ENCODE assay signal across 9 cellular contexts in genomic region chr7:95549818-95550529, GRCh38. TPM values are rescaled to one million over a fixed set of nuclear protein-coding genes. Genes with fewer than 3 reads are reported as not detected.
DNase-seq lines count a peak whose midpoint lies in the region; ATAC-seq lines count a peak whose summit lies in the region.
"Had no signal": no experiment of that assay in that cellular context is flagged by ENCODE, and none has a peak within 500 bp of the region (broad histone marks: within the 10 kb centered on the region; RNA-seq: fewer than 3 reads in every experiment).

No MANE protein-coding gene starts in this region.

- H3K27ac Mint-ChIP-seq in stimulated activated naive CD8-positive, alpha-beta T cell treated with anti-CD3 and anti-CD28 coated beads, Interleukin-15, amount 100 ng/mL, for 72 hours: no peak overlapping the region

- intact Hi-C loops in left ventricle myocardium superior (cut with micrococcal nuclease): loop anchor here (5.0 kb wide), 2 partner anchors 47 to 132 kb away; partner anchors contain the start of gene PDK4

- H3K36me3 ChIP-seq in adipocyte (ENCODE audit: control insufficient read depth, insufficient read depth, low read length, severe bottlenecking) (no peaks in the 10 kb centered on the region), rectal smooth muscle tissue (ENCODE audit: control insufficient read depth, insufficient read depth, low read length) (no peaks in the 10 kb centered on the region)
- H3K36me3 ChIP-seq: BLaER1 treated with 17β-estradiol and CSF1 and Interleukin-3, amounts not matched to agents 10 nM and 100 nM had no signal

- H3K4me3 ChIP-seq in adipocyte (ENCODE audit: low read length) (peak overlapping the region; percentile 42), rectal smooth muscle tissue (ENCODE audit: low read length) (peak overlapping the region; percentile 47)
- H3K4me3 ChIP-seq: BLaER1 treated with 17β-estradiol and CSF1 and Interleukin-3, amounts not matched to agents 10 nM and 100 nM had no signal

- no peaks in the 10 kb centered on the region for H3K4me1 Mint-ChIP-seq in stimulated activated naive CD8-positive, alpha-beta T cell treated with anti-CD3 and anti-CD28 coated beads, Interleukin-15, amount 100 ng/mL, for 72 hours

- peak overlapping the region; percentile 91 for H3K27ac ChIP-seq in rectal smooth muscle tissue (ENCODE audit: low read depth, low read length)
- H3K27ac ChIP-seq: BLaER1 treated with 17β-estradiol and CSF1 and Interleukin-3, amounts not matched to agents 10 nM and 100 nM had no signal

- H3K27me3 Mint-ChIP-seq in stimulated activated naive CD8-positive, alpha-beta T cell treated with anti-CD3 and anti-CD28 coated beads, Interleukin-15, amount 100 ng/mL, for 72 hours: no peaks in the 10 kb centered on the region

- no peaks in the 10 kb centered on the region for H3K9me3 ChIP-seq in adipocyte (ENCODE audit: control insufficient read depth, low read length)
- H3K9me3 ChIP-seq: BLaER1 treated with 17β-estradiol and CSF1 and Interleukin-3, amounts not matched to agents 10 nM and 100 nM had no signal

- DNase-seq in NCI-H748 (lab: John Stamatoyannopoulos, UW; ENCODE audit: unreplicated experiment) (peak; percentile 42), NCI-H748 treated with DMSO at 0.1 percent for 48 hours (lab: John Stamatoyannopoulos, UW) (no peak), adipocyte (ENCODE audit: low read depth) (peak; percentile 84), left ventricle myocardium superior (peak; percentile 88), DMS114 treated with DMSO at 0.1 percent for 48 hours (lab: John Stamatoyannopoulos, UW; ENCODE audit: unreplicated experiment) (no peak)
- no peak for DNase-seq in stimulated activated naive CD8-positive, alpha-beta T cell treated with anti-CD3 and anti-CD28 coated beads, Interleukin-15, amount 100 ng/mL, for 72 hours

- ATAC-seq in left ventricle myocardium superior (peak; percentile 97), GM21619 (IDR thresholded peaks at IDR 0.05; ENCODE audit: unreplicated experiment) (no peak)
- no peak for ATAC-seq in stimulated activated naive CD8-positive, alpha-beta T cell treated with anti-CD3 and anti-CD28 coated beads, Interleukin-15, amount 100 ng/mL, for 72 hours

- H3K4me1 ChIP-seq in adipocyte (ENCODE audit: control insufficient read depth, insufficient read depth, low read length) (peaks cover 69% of the 10 kb centered on the region), rectal smooth muscle tissue (ENCODE audit: control insufficient read depth, insufficient read depth, low read length) (peaks cover 43% of the 10 kb centered on the region)

- H3K27me3 ChIP-seq in adipocyte (replicated peaks; ENCODE audit: control insufficient read depth, insufficient read depth, low read length) (no peaks in the 10 kb centered on the region), rectal smooth muscle tissue (ENCODE audit: control insufficient read depth, insufficient read depth, low read length) (no peaks in the 10 kb centered on the region)
- H3K27me3 ChIP-seq: BLaER1 treated with 17β-estradiol and CSF1 and Interleukin-3, amounts not matched to agents 10 nM and 100 nM had no signal

- H3K9me3 Mint-ChIP-seq in stimulated activated naive CD8-positive, alpha-beta T cell treated with anti-CD3 and anti-CD28 coated beads, Interleukin-15, amount 100 ng/mL, for 72 hours: no peaks in the 10 kb centered on the region

- no peak overlapping the region for H3K4me3 Mint-ChIP-seq in stimulated activated naive CD8-positive, alpha-beta T cell treated with anti-CD3 and anti-CD28 coated beads, Interleukin-15, amount 100 ng/mL, for 72 hours

- peak overlapping the region; percentile 80 for H3K9ac ChIP-seq in adipocyte (ENCODE audit: low read length)
- H3K9ac ChIP-seq in rectal smooth muscle tissue (ENCODE audit: low read length): no peak overlapping the region
- H3K9ac ChIP-seq: BLaER1 treated with 17β-estradiol and CSF1 and Interleukin-3, amounts not matched to agents 10 nM and 100 nM had no signal

RNA-seq across cellular contexts. Expression of gene PDK4, which starts 46.3 kb away (rescaled TPM):
- total RNA-seq in left ventricle myocardium superior: 289 TPM

Comparison
In these comparisons a context has a peak if more than half of its experiments do, and no peak if none do; other contexts are left out.
1. DNase-seq: peak in NCI-H748 (single experiment), adipocyte (single experiment) and left ventricle myocardium superior (single experiment); none in NCI-H748 treated with DMSO at 0.1 percent for 48 hours (single experiment), DMS114 treated with DMSO at 0.1 percent for 48 hours (single experiment) and stimulated activated naive CD8-positive, alpha-beta T cell treated with anti-CD3 and anti-CD28 coated beads, Interleukin-15, amount 100 ng/mL, for 72 hours (0 of 2).